In genomic region chr2:74442483-74443297, GRCh38 we compare ENCODE assay signal across 5 cellular contexts. TPM values are rescaled to one million over a fixed set of nuclear protein-coding genes. Genes with fewer than 3 reads are reported as not detected.
DNase-seq lines count a peak whose midpoint lies in the region; ATAC-seq and TF ChIP-seq lines count a peak whose summit lies in the region.
"Not testable (repeated sequence)": the region's sequence is repeated elsewhere in the genome, so short reads cannot be mapped to it uniquely, and the experiment has no call there.

No MANE protein-coding gene starts in this region.

- not testable (repeated sequence) for H3K4me3 ChIP-seq in OCI-LY1 (ENCODE audit: low read depth, low read length, poor library complexity, severe bottlenecking)
- H3K4me3 ChIP-seq in epithelial cell of proximal tubule (ENCODE audit: low read depth, low read length) (peak overlapping the region; percentile 72), right lobe of liver (peak overlapping the region in 2 of 3 donors; percentile 67 to 79)

- H3F3A ChIP-seq in OCI-LY1 (ENCODE audit: insufficient read depth, low read length) = not testable (repeated sequence)

- H3K9ac ChIP-seq in OCI-LY1 (ENCODE audit: low read length) = not testable (repeated sequence)

- peaks cover 86% of the 10 kb centered on the region for H3K27me3 Mint-ChIP-seq in activated naive CD4-positive, alpha-beta T cell treated with anti-CD3 and anti-CD28 coated beads, Interleukin-2, amount 10 ng/mL, durations not matched to agents 7 days and 5 days

- H3K27ac ChIP-seq in OCI-LY1 (ENCODE audit: low read depth, low read length, poor library complexity, severe bottlenecking) = not testable (repeated sequence)
- peak overlapping the region; percentile 72 to 94 (median 91) for H3K27ac ChIP-seq in right lobe of liver

- not testable (repeated sequence) for H3K27ac Mint-ChIP-seq in activated naive CD4-positive, alpha-beta T cell treated with anti-CD3 and anti-CD28 coated beads, Interleukin-2, amount 10 ng/mL, durations not matched to agents 7 days and 5 days

- not testable (repeated sequence) for H3K9me2 ChIP-seq in OCI-LY1 (ENCODE audit: low read depth, low read length)

- not testable (repeated sequence) for TF ChIP-seq POLR2A in right lobe of liver (IDR thresholded peaks at IDR 0.05)

- H3K36me3 ChIP-seq in OCI-LY1 (ENCODE audit: insufficient read depth, low read length); right lobe of liver: not testable (repeated sequence)

- H3K4me2 ChIP-seq in OCI-LY1 (ENCODE audit: low read length) = peak overlapping the region; percentile 43

- H3K4me1 ChIP-seq in OCI-LY1 (ENCODE audit: insufficient read depth, low read length, severe bottlenecking) = peaks cover 25% of the 10 kb centered on the region
- H3K4me1 ChIP-seq in right lobe of liver = peaks cover 0 to 74% (median 30%) of the 10 kb centered on the region in 4 donors

- not testable (repeated sequence) for DNase-seq in activated naive CD4-positive, alpha-beta T cell treated with anti-CD3 and anti-CD28 coated beads, Interleukin-2, amount 10 ng/mL, durations not matched to agents 7 days and 5 days; epithelial cell of proximal tubule (ENCODE audit: low read depth); right lobe of liver
- peak; percentile 34 for DNase-seq in retina

- H4K20me1 ChIP-seq in OCI-LY1 (ENCODE audit: insufficient read depth, low read length) = not testable (repeated sequence)

- H3K79me2 ChIP-seq in OCI-LY1 (ENCODE audit: insufficient read depth, low read length) = not testable (repeated sequence)

- 56% methylated on average over 8 of the region's 16 CpGs for whole genome bisulfite sequencing in right lobe of liver (ENCODE audit: insufficient coverage, low coverage, low lambda C conversion rate, missing lambda C conversion rate)

- H3K9me3 Mint-ChIP-seq in activated naive CD4-positive, alpha-beta T cell treated with anti-CD3 and anti-CD28 coated beads, Interleukin-2, amount 10 ng/mL, durations not matched to agents 7 days and 5 days = not testable (repeated sequence)

- intact Hi-C loops in right lobe of liver (cut with DNase I) = not testable (repeated sequence)

- not testable (repeated sequence) for H2AFZ ChIP-seq in OCI-LY1 (ENCODE audit: low read length)

- ATAC-seq in right lobe of liver = not testable (repeated sequence)

- H3K4me1 Mint-ChIP-seq in activated naive CD4-positive, alpha-beta T cell treated with anti-CD3 and anti-CD28 coated beads, Interleukin-2, amount 10 ng/mL, durations not matched to agents 7 days and 5 days = peaks cover 17% of the 10 kb centered on the region

- H3K36me3 Mint-ChIP-seq in activated naive CD4-positive, alpha-beta T cell treated with anti-CD3 and anti-CD28 coated beads, Interleukin-2, amount 10 ng/mL, durations not matched to agents 7 days and 5 days = not testable (repeated sequence)

- H3K4me3 Mint-ChIP-seq in activated naive CD4-positive, alpha-beta T cell treated with anti-CD3 and anti-CD28 coated beads, Interleukin-2, amount 10 ng/mL, durations not matched to agents 7 days and 5 days = peak overlapping the region; percentile 57

- H3K27me3 ChIP-seq in OCI-LY1 (ENCODE audit: insufficient read depth, low read length) = peaks cover 12% of the 10 kb centered on the region; the same call in 1 of the 2 replicates
- not testable (repeated sequence) for H3K27me3 ChIP-seq in right lobe of liver

- CTCF ChIA-PET in activated naive CD4-positive, alpha-beta T cell treated with anti-CD3 and anti-CD28 coated beads, Interleukin-2, amount 10 ng/mL, durations not matched to agents 7 days and 5 days (lab: Charles Lee) = interaction anchor here (0.6 to 1.6 kb wide), 2 partner anchors 8 to 11 kb away, joined by 3 to 5 read pairs; partner anchors contain the start of gene INO80B

- not testable (repeated sequence) for TF ChIP-seq CTCF in OCI-LY1 (IDR thresholded peaks at IDR 0.05; ENCODE audit: low read length); epithelial cell of proximal tubule (conservative IDR thresholded peaks at IDR 0.05; ENCODE audit: low read depth, low read length); right lobe of liver (IDR thresholded peaks at IDR 0.05)

- not testable (repeated sequence) for H3K9me3 ChIP-seq in OCI-LY1 (ENCODE audit: low read length); right lobe of liver

RNA-seq across cellular contexts. Expression of gene RTKN, which starts 1.0 kb away (rescaled TPM):
- total RNA-seq in epithelial cell of proximal tubule (77.3 and 85.3 TPM in 2 replicates), right lobe of liver (100 to 1,000 TPM in 2 of 6 experiments, 10 to 100 TPM in 4; 61.5 to 103 (median 83.0) TPM)

RNA-seq across cellular contexts. Expression of gene INO80B, which starts 12.2 kb away (rescaled TPM):
- total RNA-seq in epithelial cell of proximal tubule = 5.3 and 7.0 TPM in 2 replicates
- total RNA-seq in right lobe of liver = 10 to 100 TPM in 5 of 6 experiments, 1 to 10 TPM in 1; 3.4 to 20.3 (median 18.8) TPM

RNA-seq across cellular contexts. Expression of gene WBP1, which starts 15.5 kb away (rescaled TPM):
- 36.2 and 84.3 TPM in 2 replicates for total RNA-seq in epithelial cell of proximal tubule
- total RNA-seq in right lobe of liver = 10 to 100 TPM; 29.6 to 37.6 (median 32.2) TPM

RNA-seq across cellular contexts. Expression of gene WDR54, which starts 21.2 kb away (rescaled TPM):
- total RNA-seq in epithelial cell of proximal tubule = 45.1 and 61.7 TPM in 2 replicates
- 1 to 10 TPM; 1.6 to 5.3 (median 2.2) TPM for total RNA-seq in right lobe of liver

RNA-seq across cellular contexts. Expression of gene C2orf81, which starts 21.3 kb away (rescaled TPM):
- total RNA-seq in epithelial cell of proximal tubule = 2.7 and 4.1 TPM in 2 replicates
- total RNA-seq in right lobe of liver = under 1 TPM in 5 of 6 experiments, not detected in 1; 0.18 to 0.56 (median 0.31) TPM
